In the genomic region with DNA sequence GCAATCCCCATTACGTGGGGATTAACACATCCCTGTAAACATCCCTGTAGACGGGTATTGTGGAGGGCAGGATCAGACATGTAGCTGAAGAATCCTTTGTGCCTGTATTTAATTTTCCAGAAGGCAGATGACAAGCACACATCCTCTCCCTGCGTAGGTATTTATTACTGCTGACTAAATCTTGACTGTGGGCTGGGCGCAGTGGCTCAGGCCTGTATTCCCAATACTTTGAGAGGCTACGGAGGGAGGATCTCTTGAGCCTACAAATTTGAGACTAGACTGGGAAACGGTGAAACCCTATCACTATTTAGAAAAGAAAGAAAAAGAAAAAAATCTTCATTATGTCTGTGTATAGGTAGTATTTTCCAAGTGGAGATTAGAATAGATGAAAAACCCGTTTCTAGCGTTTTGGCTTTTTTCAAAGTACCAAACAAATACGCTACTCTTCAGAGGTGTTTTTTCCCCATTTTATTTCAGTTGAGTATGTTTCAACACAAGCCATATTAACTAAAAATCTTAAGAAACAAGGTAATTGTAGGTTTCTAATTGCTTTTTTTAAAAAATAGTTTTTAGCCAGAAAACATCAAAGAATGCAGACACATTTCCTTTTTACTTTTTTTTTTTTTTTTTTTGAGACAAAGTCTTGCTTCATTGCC, we compare ENCODE assay signal across 8 cellular contexts. TPM values are rescaled to one million over a fixed set of nuclear protein-coding genes. Genes with fewer than 3 reads are reported as not detected.
A peak's percentile ranks its signal among the peaks of the same experiment; 100 is the strongest.
DNase-seq lines count a peak whose midpoint lies in the region; ATAC-seq and TF ChIP-seq lines count a peak whose summit lies in the region.

No MANE protein-coding gene starts in this region.

- intact Hi-C loops in MCF 10A (cut with micrococcal nuclease), result loop anchor here (1.0 kb wide), 1 partner anchor 28 kb away; no protein-coding TSS in a partner anchor

- DNase-seq in GM23338 (ENCODE audit: low spot score), result peak; percentile 9
- peak; percentile 67 for DNase-seq in NCI-H2227 treated with DMSO at 0.1 percent for 48 hours (lab: John Stamatoyannopoulos, UW)
- peak; percentile 87 for DNase-seq in MCF 10A (ENCODE audit: unreplicated experiment)
- DNase-seq in retina, result peak; percentile 3
- DNase-seq in NK-92 (lab: John Stamatoyannopoulos, UW; ENCODE audit: unreplicated experiment), result no peak
- no peak for DNase-seq in hippocampal formation (lab: John Stamatoyannopoulos, UW)
- DNase-seq in midbrain (lab: John Stamatoyannopoulos, UW), result no peak

- ATAC-seq in GM23338, result no peak
- no peak for ATAC-seq in GM19351 (IDR thresholded peaks at IDR 0.05; ENCODE audit: unreplicated experiment)

- H3K79me2 ChIP-seq in GM23338 (replicated peaks; ENCODE audit: insufficient read depth), result peaks cover 28% of the 10 kb centered on the region

- no peak overlapping the region for H3K4me3 ChIP-seq in GM23338

- peak overlapping the region; percentile 75; the same call in 1 of the 2 replicates for H3K4me2 ChIP-seq in GM23338

- no peaks in the 10 kb centered on the region for H3K27me3 Mint-ChIP-seq in GM23338 (ENCODE audit: insufficient read depth, low read depth, poor library complexity)
- H3K27me3 Mint-ChIP-seq in MCF 10A (ENCODE audit: insufficient read depth, unreplicated experiment), result no peaks in the 10 kb centered on the region

- no peaks in the 10 kb centered on the region for H3K27me3 ChIP-seq in GM23338 (ENCODE audit: insufficient read depth)

- H3K4me1 Mint-ChIP-seq in GM23338 (peaks cover 10% of the 10 kb centered on the region), MCF 10A (ENCODE audit: insufficient read depth, unreplicated experiment) (peaks cover 20% of the 10 kb centered on the region)

- peak overlapping the region; percentile 63; the same call in 1 of the 2 replicates for H3K27ac Mint-ChIP-seq in GM23338
- peak overlapping the region; percentile 97 for H3K27ac Mint-ChIP-seq in MCF 10A (ENCODE audit: low read depth, unreplicated experiment)

- no peaks in the 10 kb centered on the region for H3K9me3 Mint-ChIP-seq in GM23338
- no peaks in the 10 kb centered on the region for H3K9me3 Mint-ChIP-seq in MCF 10A (ENCODE audit: unreplicated experiment)

- no peaks in the 10 kb centered on the region for H4K20me1 ChIP-seq in GM23338 (replicated peaks; ENCODE audit: insufficient read depth)

- H3K4me1 ChIP-seq in GM23338 (ENCODE audit: insufficient read depth), result peaks cover 7% of the 10 kb centered on the region; the same call in 1 of the 2 replicates

- no peaks in the 10 kb centered on the region for H3K36me3 ChIP-seq in GM23338 (ENCODE audit: insufficient read depth)

- H3F3A ChIP-seq in GM23338 (replicated peaks; ENCODE audit: low read depth), result peaks cover 6% of the 10 kb centered on the region

- BruUV-seq in MCF 10A (replicated peaks; lab: Mats Ljungman, UMichigan), result no TSS peak

- H3K9me2 ChIP-seq in GM23338 (ENCODE audit: insufficient read depth), result no peaks in the 10 kb centered on the region

- H3K4me3 Mint-ChIP-seq in GM23338, result peak overlapping the region; percentile 89
- H3K4me3 Mint-ChIP-seq in MCF 10A (ENCODE audit: unreplicated experiment), result peak overlapping the region; percentile 78

- CTCF ChIA-PET in MCF 10A (lab: Yijun Ruan, JAX), result interaction anchor here (0.5 to 2.5 kb wide), 5 partner anchors 21 to 158 kb away, joined by 4 to 17 read pairs (median 4); no protein-coding TSS in a partner anchor

- POLR2A ChIA-PET in MCF 10A (lab: Yijun Ruan, JAX), result interaction anchor here (0.6 to 8.0 kb wide), 20 partner anchors 8 to 1012 kb away, joined by 3 to 173 read pairs (median 4); a partner anchor contains a TSS

- no peak overlapping the region; the same call in 1 of the 2 replicates for H3K27ac ChIP-seq in GM23338 (ENCODE audit: low read depth)

- TF ChIP-seq CTCF in GM23338 (conservative IDR thresholded peaks at IDR 0.05; ENCODE audit: low read depth in 2 of 2) (no peak), MCF 10A (IDR thresholded peaks at IDR 0.05; ENCODE audit: unreplicated experiment) (no peak)

- H2AFZ ChIP-seq in GM23338, result 0 out of 2 replicates have a peak overlapping the region, but pooled peaks have one; percentile 83

- H3K36me3 Mint-ChIP-seq in GM23338 (ENCODE audit: low read depth) (0 out of 3 replicates have a peak, but pooled peaks cover 2% of the 10 kb centered on the region), MCF 10A (ENCODE audit: insufficient read depth, unreplicated experiment) (peaks cover 9% of the 10 kb centered on the region)

TF ChIP-seq in GM23338, 12 proteins besides CTCF, POLR2A, EP300 and RAD21:
- TF ChIP-seq NANOG (IDR thresholded peaks at IDR 0.05; ENCODE audit: borderline replicate concordance), result no peak

RNA-seq across cellular contexts. Expression of a gene that starts 1.5 kb away (rescaled TPM):
- total RNA-seq in GM23338 (2014; rRNA removed; shearing (Covaris generic)), result 11.0 and 16.0 TPM in 2 replicates
- polyA plus RNA-seq in GM23338 (2016; fragmentation: Nextera tagmentation; extraction: Ambion mirVana), result 7.0 and 8.3 TPM in 2 replicates
- 48.1 and 56.2 TPM in 2 replicates for total RNA-seq in MCF 10A (2022)

RNA-seq across cellular contexts. Expression of a gene that starts 5.6 kb away (rescaled TPM):
- total RNA-seq in GM23338 (2014; rRNA removed; shearing (Covaris generic)), result 22.9 and 28.7 TPM in 2 replicates
- polyA plus RNA-seq in GM23338 (2016; fragmentation: Nextera tagmentation; extraction: Ambion mirVana), result 11.1 and 13.0 TPM in 2 replicates
- 121 and 162 TPM in 2 replicates for total RNA-seq in MCF 10A (2022)

Comparison
In these comparisons a context has a peak if more than half of its experiments do, and no peak if none do; other contexts are left out.
1. DNase-seq: peak in GM23338 (single experiment), NCI-H2227 treated with DMSO at 0.1 percent for 48 hours (single experiment), MCF 10A (single experiment) and retina (single experiment); none in NK-92 (single experiment), hippocampal formation (0 of 2) and midbrain (single experiment).